ENCODE assay signal across 19 cellular contexts in genomic region chr11:79694368-79694767, GRCh38.
DNase-seq lines count a peak whose midpoint lies in the region; ATAC-seq, FAIRE-seq and TF ChIP-seq lines count a peak whose summit lies in the region.
"Had no signal": no experiment of that assay in that cellular context is flagged by ENCODE, and none has a peak within 500 bp of the region (broad histone marks: within the 10 kb centered on the region; RNA-seq: fewer than 3 reads in every experiment).

No MANE protein-coding gene starts in this region.

- H3K9me3 Mint-ChIP-seq in MCF 10A (ENCODE audit: unreplicated experiment) = no peaks in the 10 kb centered on the region
- peaks cover 5% of the 10 kb centered on the region for H3K9me3 Mint-ChIP-seq in activated CD8-positive, alpha-beta memory T cell treated with anti-CD3 and anti-CD28 coated beads, Interleukin-2, amount 10 ng/mL, durations not matched to agents 7 days and 5 days (ENCODE audit: low read depth)
- H3K9me3 Mint-ChIP-seq: CD8-positive, alpha-beta T cell; H9 had no signal

- no peaks in the 10 kb centered on the region for H3K27me3 Mint-ChIP-seq in MCF 10A (ENCODE audit: insufficient read depth, unreplicated experiment)
- no peaks in the 10 kb centered on the region for H3K27me3 Mint-ChIP-seq in activated CD8-positive, alpha-beta memory T cell treated with anti-CD3 and anti-CD28 coated beads, Interleukin-2, amount 10 ng/mL, durations not matched to agents 7 days and 5 days

- DNase-seq in MCF 10A (ENCODE audit: unreplicated experiment) = peak; percentile 64
- no peak for DNase-seq in breast epithelium (ENCODE audit: low spot score in 2 of 2)
- DNase-seq in bronchial epithelial cell (ENCODE audit: low read depth) = peak; percentile 90
- peak; percentile 61 for DNase-seq in keratinocyte (ENCODE audit: low read depth, low spot score)
- no peak for DNase-seq in DMS79 (lab: John Stamatoyannopoulos, UW)
- no peak for DNase-seq in stimulated activated CD8-positive, alpha-beta memory T cell treated with anti-CD3 and anti-CD28 coated beads, Interleukin-4, amount 100 ng/mL, for 48 hours
- no peak for DNase-seq in hepatocyte (ENCODE audit: low spot score)
- no peak for DNase-seq in activated CD8-positive, alpha-beta memory T cell treated with anti-CD3 and anti-CD28 coated beads, Interleukin-2, amount 10 ng/mL, durations not matched to agents 7 days and 5 days
- DNase-seq: CD8-positive, alpha-beta T cell; COR-L47; DMS153; DND-41; GDM1; GOT3; H9 had no signal

- ATAC-seq in activated CD8-positive, alpha-beta memory T cell treated with anti-CD3 and anti-CD28 coated beads, Interleukin-2, amount 10 ng/mL, durations not matched to agents 7 days and 5 days = no peak
- ATAC-seq: CD8-positive, alpha-beta T cell had no signal

- H3K9ac ChIP-seq in keratinocyte (ENCODE audit: control insufficient read depth, extremely low read depth, insufficient read depth, low read length) = no peak overlapping the region

- H3K4me3 Mint-ChIP-seq in MCF 10A (ENCODE audit: unreplicated experiment) = no peak overlapping the region
- no peak overlapping the region for H3K4me3 Mint-ChIP-seq in activated CD8-positive, alpha-beta memory T cell treated with anti-CD3 and anti-CD28 coated beads, Interleukin-2, amount 10 ng/mL, durations not matched to agents 7 days and 5 days
- H3K4me3 Mint-ChIP-seq: CD14-positive monocyte; CD8-positive, alpha-beta T cell; H9 had no signal

- CTCF ChIA-PET in MCF 10A (lab: Yijun Ruan, JAX) = interaction anchor here (0.6 to 2.5 kb wide), 8 partner anchors 10 to 1048 kb away, joined by 3 to 17 read pairs (median 3); no protein-coding TSS in a partner anchor
- CTCF ChIA-PET in activated CD8-positive, alpha-beta memory T cell treated with anti-CD3 and anti-CD28 coated beads, Interleukin-2, amount 10 ng/mL, durations not matched to agents 7 days and 5 days (lab: Charles Lee) = no interaction called here

- no peaks in the 10 kb centered on the region for H3K36me3 Mint-ChIP-seq in MCF 10A (ENCODE audit: insufficient read depth, unreplicated experiment)
- no peaks in the 10 kb centered on the region for H3K36me3 Mint-ChIP-seq in activated CD8-positive, alpha-beta memory T cell treated with anti-CD3 and anti-CD28 coated beads, Interleukin-2, amount 10 ng/mL, durations not matched to agents 7 days and 5 days
- H3K36me3 Mint-ChIP-seq: CD14-positive monocyte; CD8-positive, alpha-beta T cell had no signal

- no peak overlapping the region for H3K27ac ChIP-seq in breast epithelium
- H3K27ac ChIP-seq in keratinocyte (ENCODE audit: control insufficient read depth, insufficient read depth, low read length) = peak overlapping the region; percentile 33
- no peak overlapping the region for H3K27ac ChIP-seq in hepatocyte
- H3K27ac ChIP-seq: 22Rv1 had no signal

- TF ChIP-seq POLR2A in breast epithelium (IDR thresholded peaks at IDR 0.05) = no peak

- no TSS peak for BruUV-seq in MCF 10A (replicated peaks; lab: Mats Ljungman, UMichigan)

- no peaks in the 10 kb centered on the region for H3K79me2 ChIP-seq in keratinocyte (ENCODE audit: control insufficient read depth, insufficient read depth, low read length)
- H3K79me2 ChIP-seq in hepatocyte = no peaks in the 10 kb centered on the region

- no peak for TF ChIP-seq CTCF in MCF 10A (IDR thresholded peaks at IDR 0.05; ENCODE audit: unreplicated experiment)
- no peak for TF ChIP-seq CTCF in breast epithelium (IDR thresholded peaks at IDR 0.05)
- no peak for TF ChIP-seq CTCF in bronchial epithelial cell (IDR thresholded peaks at IDR 0.05; ENCODE audit: insufficient read depth, low read length, severe bottlenecking)
- TF ChIP-seq CTCF in keratinocyte (optimal IDR thresholded peaks at IDR 0.05 in 1 of 3, IDR thresholded peaks at IDR 0.05 in 1 of 3, conservative IDR thresholded peaks at IDR 0.05 in 1 of 3; ENCODE audit: extremely low read depth in 1 of 3, insufficient read depth in 2 of 3, low read length in 3 of 3) = no peak
- no peak for TF ChIP-seq CTCF in hepatocyte (IDR thresholded peaks at IDR 0.05; ENCODE audit: poor library complexity)

- H3K36me3 ChIP-seq in breast epithelium (no peaks in the 10 kb centered on the region), bronchial epithelial cell (ENCODE audit: control insufficient read depth, insufficient read depth, low read length) (no peaks in the 10 kb centered on the region), keratinocyte (ENCODE audit: control insufficient read depth in 2 of 2, extremely low read depth in 1 of 2, insufficient read depth in 2 of 2, low read length in 2 of 2) (no peaks in the 10 kb centered on the region), hepatocyte (replicated peaks; ENCODE audit: insufficient read depth, low read depth) (no peaks in the 10 kb centered on the region)

- intact Hi-C loops in MCF 10A (cut with micrococcal nuclease) (no loop called here), breast epithelium (cut with DNase I; ENCODE audit: low total_unique reads) (no loop called here)

- H3K4me2 ChIP-seq in keratinocyte (ENCODE audit: control insufficient read depth, extremely low read depth, insufficient read depth, low read depth, low read length) (peak overlapping the region; percentile 31), hepatocyte (no peak overlapping the region)

- H3K9me1 ChIP-seq in keratinocyte (ENCODE audit: control insufficient read depth, extremely low read depth, insufficient read depth, low read length) = no peaks in the 10 kb centered on the region

- H4K20me1 ChIP-seq in keratinocyte (ENCODE audit: control insufficient read depth, extremely low read depth, insufficient read depth, low read length) (no peaks in the 10 kb centered on the region), hepatocyte (ENCODE audit: insufficient read depth, poor library complexity, severe bottlenecking) (no peaks in the 10 kb centered on the region)

- H3K27me3 ChIP-seq in breast epithelium (no peaks in the 10 kb centered on the region), bronchial epithelial cell (ENCODE audit: control insufficient read depth, insufficient read depth, low read length) (no peaks in the 10 kb centered on the region), keratinocyte (ENCODE audit: control insufficient read depth, extremely low read depth, insufficient read depth, low read length) (no peaks in the 10 kb centered on the region), hepatocyte (no peaks in the 10 kb centered on the region)

- dilution Hi-C loops in keratinocyte (cut with MboI; ENCODE audit: extremely low pct_ligation_motif_present, low sequenced_read_pairs) = no loop called here

- H2AFZ ChIP-seq in keratinocyte (ENCODE audit: control insufficient read depth, low read length) (no peak overlapping the region), hepatocyte (no peak overlapping the region)

- no peak overlapping the region for H3K27ac Mint-ChIP-seq in MCF 10A (ENCODE audit: low read depth, unreplicated experiment)
- H3K27ac Mint-ChIP-seq in activated CD8-positive, alpha-beta memory T cell treated with anti-CD3 and anti-CD28 coated beads, Interleukin-2, amount 10 ng/mL, durations not matched to agents 7 days and 5 days = no peak overlapping the region
- H3K27ac Mint-ChIP-seq: CD14-positive monocyte; CD8-positive, alpha-beta T cell; H9 had no signal

- no peak for FAIRE-seq in bronchial epithelial cell (lab: Jason Lieb, UNC)
- FAIRE-seq in keratinocyte (lab: Jason Lieb, UNC) = peak; percentile 92
- FAIRE-seq: D721Med, GM19239 had no signal

- no peaks in the 10 kb centered on the region for H3K9me2 ChIP-seq in hepatocyte (replicated peaks; ENCODE audit: insufficient read depth)

- POLR2A ChIA-PET in MCF 10A (lab: Yijun Ruan, JAX) = interaction anchor here (0.5 to 1.3 kb wide), 7 partner anchors 14 to 606 kb away, joined by 3 to 5 read pairs (median 3); no protein-coding TSS in a partner anchor

- 97% methylated on average over 1 of the region's 1 CpG for WGBS in hepatocyte (ENCODE audit: low lambda C conversion rate, missing lambda C conversion rate)

- peaks cover 11% of the 10 kb centered on the region for H3K4me1 Mint-ChIP-seq in MCF 10A (ENCODE audit: insufficient read depth, unreplicated experiment)
- H3K4me1 Mint-ChIP-seq in activated CD8-positive, alpha-beta memory T cell treated with anti-CD3 and anti-CD28 coated beads, Interleukin-2, amount 10 ng/mL, durations not matched to agents 7 days and 5 days = no peaks in the 10 kb centered on the region
- H3K4me1 Mint-ChIP-seq: CD14-positive monocyte, H9 had no signal

- H3K4me3 ChIP-seq in breast epithelium (no peak overlapping the region), bronchial epithelial cell (ENCODE audit: low read depth, low read length) (no peak overlapping the region), keratinocyte (ENCODE audit: control insufficient read depth in 2 of 3, extremely low read depth in 1 of 3, insufficient read depth in 2 of 3, low read depth in 1 of 3, low read length in 3 of 3) (no peak overlapping the region), hepatocyte (no peak overlapping the region)

- H3K4me1 ChIP-seq in breast epithelium (no peaks in the 10 kb centered on the region), keratinocyte (ENCODE audit: control insufficient read depth, extremely low read depth, insufficient read depth, low read length) (peaks cover 21% of the 10 kb centered on the region), hepatocyte (ENCODE audit: insufficient read depth) (no peaks in the 10 kb centered on the region)

- no peaks in the 10 kb centered on the region for H3K9me3 ChIP-seq in breast epithelium
- H3K9me3 ChIP-seq in keratinocyte (ENCODE audit: control insufficient read depth, low read depth, low read length) = no peaks in the 10 kb centered on the region
- no peaks in the 10 kb centered on the region for H3K9me3 ChIP-seq in hepatocyte (ENCODE audit: low read depth)

Comparison
In these comparisons a context has a peak if more than half of its experiments do, and no peak if none do; other contexts are left out.
1. DNase-seq: peak in MCF 10A (single experiment), bronchial epithelial cell (single experiment) and keratinocyte (single experiment); none in breast epithelium (0 of 2), DMS79 (single experiment), stimulated activated CD8-positive, alpha-beta memory T cell treated with anti-CD3 and anti-CD28 coated beads, Interleukin-4, amount 100 ng/mL, for 48 hours (single experiment), hepatocyte (single experiment) and activated CD8-positive, alpha-beta memory T cell treated with anti-CD3 and anti-CD28 coated beads, Interleukin-2, amount 10 ng/mL, durations not matched to agents 7 days and 5 days (single experiment).